ENCODE assay signal across 1 cellular context in the genomic region with DNA sequence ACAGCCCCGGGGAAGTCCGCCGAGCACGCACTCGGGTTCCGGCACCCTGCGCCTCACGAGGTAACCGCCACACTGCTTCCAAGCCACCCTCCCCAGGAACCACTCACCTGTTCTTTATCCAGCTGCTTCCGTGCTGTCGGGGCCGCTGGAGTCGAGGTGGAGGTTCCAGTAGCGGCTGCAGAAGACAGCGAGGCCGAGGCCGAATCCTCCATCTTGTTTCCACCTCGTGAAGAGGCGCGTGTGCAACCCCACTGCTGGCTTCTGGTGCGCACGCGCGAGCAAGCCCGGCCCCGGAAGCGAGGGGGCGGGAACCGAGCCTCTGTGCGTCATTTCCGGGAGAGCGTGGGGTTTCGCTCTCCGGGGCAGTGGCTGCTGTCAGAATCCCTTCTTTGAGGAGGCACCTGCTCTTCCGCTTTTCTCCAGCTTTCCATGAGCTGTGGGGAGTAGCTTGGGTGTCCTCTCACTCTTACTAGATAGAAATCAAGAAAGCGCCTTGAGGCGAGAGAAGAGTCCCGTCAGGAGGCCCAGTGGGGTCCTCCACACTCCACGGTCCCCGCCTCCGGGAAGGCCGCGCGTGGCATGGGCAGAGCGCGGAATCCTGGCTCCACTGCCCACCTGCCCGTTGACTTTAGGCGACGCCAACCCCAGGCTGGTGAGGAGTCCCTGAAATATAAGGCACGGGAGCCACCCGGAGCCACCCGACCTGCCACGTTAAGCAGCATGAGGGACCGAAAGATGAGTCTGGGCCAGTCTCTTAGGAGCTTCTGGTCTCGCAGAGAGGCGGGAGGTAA.
A peak's percentile ranks its signal among the peaks of the same experiment; 100 is the strongest.
TF ChIP-seq lines count a peak whose summit lies in the region.

A gene (minus strand): TSS at position 242 of the 791 bp plus-strand sequence. CDS start 30 bp downstream, at position 212.

TF ChIP-seq in HepG2, 621 proteins besides CTCF, POLR2A, EP300 and RAD21 (continued from another document and continues in another):
- TF ChIP-seq RBAK (CRISPR knock-in tag; IDR thresholded peaks at IDR 0.05) (no peak), SP140L (CRISPR knock-in tag; IDR thresholded peaks at IDR 0.05; ENCODE audit: borderline replicate concordance) (no peak; the same call in 1 of the 2 replicates), ZNF282 (IDR thresholded peaks at IDR 0.05; ENCODE audit: partially characterized antibody) (no peak), ZNF224 (CRISPR knock-in tag; IDR thresholded peaks at IDR 0.05) (peak; percentile 80; the same call in 1 of the 2 replicates), SRSF1 (optimal IDR thresholded peaks at IDR 0.05; ENCODE audit: low read depth, low read length) (peak; percentile 97), ZFAT (CRISPR knock-in tag; conservative IDR thresholded peaks at IDR 0.05) (no peak), ZSCAN20 (CRISPR knock-in tag; IDR thresholded peaks at IDR 0.05; ENCODE audit: borderline replicate concordance) (no peak), NR2C2 (CRISPR knock-in tag; IDR thresholded peaks at IDR 0.05; ENCODE audit: borderline replicate concordance) (peak; percentile 80), ZNF558 (CRISPR knock-in tag; IDR thresholded peaks at IDR 0.05; ENCODE audit: borderline replicate concordance) (peak; percentile 92; the same call in 1 of the 2 replicates), SPEN (CRISPR knock-in tag; IDR thresholded peaks at IDR 0.05; ENCODE audit: low read depth) (peak; percentile 79), ZNF350 (CRISPR knock-in tag; IDR thresholded peaks at IDR 0.05; ENCODE audit: borderline replicate concordance, low read depth) (peak; percentile 92), ZNF446 (CRISPR knock-in tag; IDR thresholded peaks at IDR 0.05) (peak; percentile 98; the same call in 1 of the 2 replicates), SP1 (IDR thresholded peaks at IDR 0.05) (no peak), SP1 (CRISPR knock-in tag; IDR thresholded peaks at IDR 0.05) (peak; percentile 93), CHD4 (IDR thresholded peaks at IDR 0.05; ENCODE audit: borderline replicate concordance, low read length) (no peak), ZNF343 (CRISPR knock-in tag; IDR thresholded peaks at IDR 0.05) (peak; percentile 96), REXO4 (CRISPR knock-in tag; IDR thresholded peaks at IDR 0.05; ENCODE audit: borderline replicate concordance) (no peak), MEIS2 (CRISPR knock-in tag; IDR thresholded peaks at IDR 0.05) (peak; percentile 76; the same call in 1 of the 2 replicates), ZNF747 (CRISPR knock-in tag; IDR thresholded peaks at IDR 0.05; ENCODE audit: borderline replicate concordance) (peak; percentile 89), ETV5 (CRISPR knock-in tag; IDR thresholded peaks at IDR 0.05; ENCODE audit: borderline replicate concordance) (peak; percentile 77), FOXA1 (IDR thresholded peaks at IDR 0.05) (no peak), FOXA1 (CRISPR knock-in tag; IDR thresholded peaks at IDR 0.05) (peak; percentile 33; the same call in 1 of the 2 replicates), IRF2 (CRISPR knock-in tag; IDR thresholded peaks at IDR 0.05) (peak; percentile 96), NCOA2 (CRISPR knock-in tag; IDR thresholded peaks at IDR 0.05) (peak; percentile 61), NCOR1 (IDR thresholded peaks at IDR 0.05; ENCODE audit: borderline replicate concordance, low read length) (no peak), ZNF660 (CRISPR knock-in tag; IDR thresholded peaks at IDR 0.05; ENCODE audit: borderline replicate concordance, low read depth) (no peak), MXD4 (CRISPR knock-in tag; IDR thresholded peaks at IDR 0.05) (peak; percentile 99), YY1 (IDR thresholded peaks at IDR 0.05; ENCODE audit: insufficient read depth, insufficient replicate concordance, low read depth, low read length) (peak; percentile 98), NCOA1 (CRISPR knock-in tag; IDR thresholded peaks at IDR 0.05) (peak; percentile 83; the same call in 1 of the 2 replicates), KMT2B (CRISPR knock-in tag; IDR thresholded peaks at IDR 0.05) (peak; percentile 97), PITX1 (CRISPR knock-in tag; IDR thresholded peaks at IDR 0.05) (peak; percentile 73; the same call in 1 of the 2 replicates), NFIB (CRISPR knock-in tag; IDR thresholded peaks at IDR 0.05; ENCODE audit: borderline replicate concordance) (no peak), XBP1 (CRISPR knock-in tag; IDR thresholded peaks at IDR 0.05) (peak; percentile 87; the same call in 1 of the 2 replicates), PHF21A (CRISPR knock-in tag; IDR thresholded peaks at IDR 0.05) (no peak; the same call in 1 of the 2 replicates), PAWR (CRISPR knock-in tag; IDR thresholded peaks at IDR 0.05; ENCODE audit: borderline replicate concordance) (peak; percentile 97; the same call in 1 of the 2 replicates), ZBTB7B (CRISPR knock-in tag; IDR thresholded peaks at IDR 0.05) (no peak), ZNF567 (CRISPR knock-in tag; IDR thresholded peaks at IDR 0.05; ENCODE audit: borderline replicate concordance) (no peak; the same call in 1 of the 2 replicates), ZNF614 (CRISPR knock-in tag; IDR thresholded peaks at IDR 0.05; ENCODE audit: borderline replicate concordance) (no peak), ZNF615 (CRISPR knock-in tag; IDR thresholded peaks at IDR 0.05; ENCODE audit: borderline replicate concordance) (0 out of 2 replicates have a peak, but pooled peaks have one; percentile 44), HMG20B (CRISPR knock-in tag; conservative IDR thresholded peaks at IDR 0.05) (no peak; the same call in 1 of the 2 replicates), FIP1L1 (IDR thresholded peaks at IDR 0.05; ENCODE audit: borderline replicate concordance, insufficient read depth, low read depth, low read length) (0 out of 2 replicates have a peak, but pooled peaks have one; percentile 58), TOPORS (CRISPR knock-in tag; IDR thresholded peaks at IDR 0.05) (peak; percentile 29; the same call in 1 of the 2 replicates), HDAC2 (CRISPR knock-in tag; IDR thresholded peaks at IDR 0.05) (peak; percentile 77)
- TF ChIP-seq, protein P1, sequence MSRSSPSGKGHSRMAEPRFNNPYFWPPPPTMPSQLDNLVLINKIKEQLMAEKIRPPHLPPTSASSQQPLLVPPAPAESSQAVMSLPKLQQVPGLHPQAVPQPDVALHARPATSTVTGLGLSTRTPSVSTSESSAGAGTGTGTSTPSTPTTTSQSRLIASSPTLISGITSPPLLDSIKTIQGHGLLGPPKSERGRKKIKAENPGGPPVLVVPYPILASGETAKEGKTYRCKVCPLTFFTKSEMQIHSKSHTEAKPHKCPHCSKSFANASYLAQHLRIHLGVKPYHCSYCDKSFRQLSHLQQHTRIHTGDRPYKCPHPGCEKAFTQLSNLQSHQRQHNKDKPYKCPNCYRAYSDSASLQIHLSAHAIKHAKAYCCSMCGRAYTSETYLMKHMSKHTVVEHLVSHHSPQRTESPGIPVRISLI (CRISPR knock-in tag; IDR thresholded peaks at IDR 0.05; ENCODE audit: borderline replicate concordance), result peak; percentile 64; the same call in 1 of the 2 replicates
- TF ChIP-seq, protein P2, sequence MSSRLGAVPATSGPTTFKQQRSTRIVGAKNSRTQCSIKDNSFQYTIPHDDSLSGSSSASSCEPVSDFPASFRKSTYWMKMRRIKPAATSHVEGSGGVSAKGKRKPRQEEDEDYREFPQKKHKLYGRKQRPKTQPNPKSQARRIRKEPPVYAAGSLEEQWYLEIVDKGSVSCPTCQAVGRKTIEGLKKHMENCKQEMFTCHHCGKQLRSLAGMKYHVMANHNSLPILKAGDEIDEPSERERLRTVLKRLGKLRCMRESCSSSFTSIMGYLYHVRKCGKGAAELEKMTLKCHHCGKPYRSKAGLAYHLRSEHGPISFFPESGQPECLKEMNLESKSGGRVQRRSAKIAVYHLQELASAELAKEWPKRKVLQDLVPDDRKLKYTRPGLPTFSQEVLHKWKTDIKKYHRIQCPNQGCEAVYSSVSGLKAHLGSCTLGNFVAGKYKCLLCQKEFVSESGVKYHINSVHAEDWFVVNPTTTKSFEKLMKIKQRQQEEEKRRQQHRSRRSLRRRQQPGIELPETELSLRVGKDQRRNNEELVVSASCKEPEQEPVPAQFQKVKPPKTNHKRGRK (CRISPR knock-in tag; IDR thresholded peaks at IDR 0.05), result no peak
- TF ChIP-seq, protein P3, sequence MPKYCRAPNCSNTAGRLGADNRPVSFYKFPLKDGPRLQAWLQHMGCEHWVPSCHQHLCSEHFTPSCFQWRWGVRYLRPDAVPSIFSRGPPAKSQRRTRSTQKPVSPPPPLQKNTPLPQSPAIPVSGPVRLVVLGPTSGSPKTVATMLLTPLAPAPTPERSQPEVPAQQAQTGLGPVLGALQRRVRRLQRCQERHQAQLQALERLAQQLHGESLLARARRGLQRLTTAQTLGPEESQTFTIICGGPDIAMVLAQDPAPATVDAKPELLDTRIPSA (CRISPR knock-in tag; IDR thresholded peaks at IDR 0.05; ENCODE audit: borderline replicate concordance), result no peak; the same call in 1 of the 2 replicates
- TF ChIP-seq, protein P4, sequence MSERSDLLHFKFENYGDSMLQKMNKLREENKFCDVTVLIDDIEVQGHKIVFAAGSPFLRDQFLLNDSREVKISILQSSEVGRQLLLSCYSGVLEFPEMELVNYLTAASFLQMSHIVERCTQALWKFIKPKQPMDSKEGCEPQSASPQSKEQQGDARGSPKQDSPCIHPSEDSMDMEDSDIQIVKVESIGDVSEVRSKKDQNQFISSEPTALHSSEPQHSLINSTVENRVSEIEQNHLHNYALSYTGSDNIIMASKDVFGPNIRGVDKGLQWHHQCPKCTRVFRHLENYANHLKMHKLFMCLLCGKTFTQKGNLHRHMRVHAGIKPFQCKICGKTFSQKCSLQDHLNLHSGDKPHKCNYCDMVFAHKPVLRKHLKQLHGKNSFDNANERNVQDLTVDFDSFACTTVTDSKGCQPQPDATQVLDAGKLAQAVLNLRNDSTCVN (CRISPR knock-in tag; IDR thresholded peaks at IDR 0.05; ENCODE audit: borderline replicate concordance), result peak; percentile 60; the same call in 1 of the 2 replicates
- TF ChIP-seq, protein P5, sequence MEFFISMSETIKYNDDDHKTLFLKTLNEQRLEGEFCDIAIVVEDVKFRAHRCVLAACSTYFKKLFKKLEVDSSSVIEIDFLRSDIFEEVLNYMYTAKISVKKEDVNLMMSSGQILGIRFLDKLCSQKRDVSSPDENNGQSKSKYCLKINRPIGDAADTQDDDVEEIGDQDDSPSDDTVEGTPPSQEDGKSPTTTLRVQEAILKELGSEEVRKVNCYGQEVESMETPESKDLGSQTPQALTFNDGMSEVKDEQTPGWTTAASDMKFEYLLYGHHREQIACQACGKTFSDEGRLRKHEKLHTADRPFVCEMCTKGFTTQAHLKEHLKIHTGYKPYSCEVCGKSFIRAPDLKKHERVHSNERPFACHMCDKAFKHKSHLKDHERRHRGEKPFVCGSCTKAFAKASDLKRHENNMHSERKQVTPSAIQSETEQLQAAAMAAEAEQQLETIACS (CRISPR knock-in tag; IDR thresholded peaks at IDR 0.05), result peak; percentile 52; the same call in 1 of the 2 replicates
- TF ChIP-seq, protein P6, sequence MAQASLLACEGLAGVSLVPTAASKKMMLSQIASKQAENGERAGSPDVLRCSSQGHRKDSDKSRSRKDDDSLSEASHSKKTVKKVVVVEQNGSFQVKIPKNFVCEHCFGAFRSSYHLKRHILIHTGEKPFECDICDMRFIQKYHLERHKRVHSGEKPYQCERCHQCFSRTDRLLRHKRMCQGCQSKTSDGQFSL (CRISPR knock-in tag; IDR thresholded peaks at IDR 0.05), result 0 out of 2 replicates have a peak, but pooled peaks have one; percentile 39
- TF ChIP-seq, protein P7, sequence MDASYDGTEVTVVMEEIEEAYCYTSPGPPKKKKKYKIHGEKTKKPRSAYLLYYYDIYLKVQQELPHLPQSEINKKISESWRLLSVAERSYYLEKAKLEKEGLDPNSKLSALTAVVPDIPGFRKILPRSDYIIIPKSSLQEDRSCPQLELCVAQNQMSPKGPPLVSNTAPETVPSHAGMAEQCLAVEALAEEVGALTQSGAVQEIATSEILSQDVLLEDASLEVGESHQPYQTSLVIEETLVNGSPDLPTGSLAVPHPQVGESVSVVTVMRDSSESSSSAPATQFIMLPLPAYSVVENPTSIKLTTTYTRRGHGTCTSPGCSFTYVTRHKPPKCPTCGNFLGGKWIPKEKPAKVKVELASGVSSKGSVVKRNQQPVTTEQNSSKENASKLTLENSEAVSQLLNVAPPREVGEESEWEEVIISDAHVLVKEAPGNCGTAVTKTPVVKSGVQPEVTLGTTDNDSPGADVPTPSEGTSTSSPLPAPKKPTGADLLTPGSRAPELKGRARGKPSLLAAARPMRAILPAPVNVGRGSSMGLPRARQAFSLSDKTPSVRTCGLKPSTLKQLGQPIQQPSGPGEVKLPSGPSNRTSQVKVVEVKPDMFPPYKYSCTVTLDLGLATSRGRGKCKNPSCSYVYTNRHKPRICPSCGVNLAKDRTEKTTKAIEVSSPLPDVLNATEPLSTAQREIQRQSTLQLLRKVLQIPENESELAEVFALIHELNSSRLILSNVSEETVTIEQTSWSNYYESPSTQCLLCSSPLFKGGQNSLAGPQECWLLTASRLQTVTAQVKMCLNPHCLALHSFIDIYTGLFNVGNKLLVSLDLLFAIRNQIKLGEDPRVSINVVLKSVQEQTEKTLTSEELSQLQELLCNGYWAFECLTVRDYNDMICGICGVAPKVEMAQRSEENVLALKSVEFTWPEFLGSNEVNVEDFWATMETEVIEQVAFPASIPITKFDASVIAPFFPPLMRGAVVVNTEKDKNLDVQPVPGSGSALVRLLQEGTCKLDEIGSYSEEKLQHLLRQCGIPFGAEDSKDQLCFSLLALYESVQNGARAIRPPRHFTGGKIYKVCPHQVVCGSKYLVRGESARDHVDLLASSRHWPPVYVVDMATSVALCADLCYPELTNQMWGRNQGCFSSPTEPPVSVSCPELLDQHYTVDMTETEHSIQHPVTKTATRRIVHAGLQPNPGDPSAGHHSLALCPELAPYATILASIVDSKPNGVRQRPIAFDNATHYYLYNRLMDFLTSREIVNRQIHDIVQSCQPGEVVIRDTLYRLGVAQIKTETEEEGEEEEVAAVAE (CRISPR knock-in tag; IDR thresholded peaks at IDR 0.05; ENCODE audit: borderline replicate concordance), result peak; percentile 83
- TF ChIP-seq, protein P8, sequence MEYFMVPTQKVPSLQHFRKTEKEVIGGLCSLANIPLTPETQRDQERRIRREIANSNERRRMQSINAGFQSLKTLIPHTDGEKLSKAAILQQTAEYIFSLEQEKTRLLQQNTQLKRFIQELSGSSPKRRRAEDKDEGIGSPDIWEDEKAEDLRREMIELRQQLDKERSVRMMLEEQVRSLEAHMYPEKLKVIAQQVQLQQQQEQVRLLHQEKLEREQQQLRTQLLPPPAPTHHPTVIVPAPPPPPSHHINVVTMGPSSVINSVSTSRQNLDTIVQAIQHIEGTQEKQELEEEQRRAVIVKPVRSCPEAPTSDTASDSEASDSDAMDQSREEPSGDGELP (IDR thresholded peaks at IDR 0.05; ENCODE audit: borderline replicate concordance, low read depth), result no peak
- TF ChIP-seq, protein P9, sequence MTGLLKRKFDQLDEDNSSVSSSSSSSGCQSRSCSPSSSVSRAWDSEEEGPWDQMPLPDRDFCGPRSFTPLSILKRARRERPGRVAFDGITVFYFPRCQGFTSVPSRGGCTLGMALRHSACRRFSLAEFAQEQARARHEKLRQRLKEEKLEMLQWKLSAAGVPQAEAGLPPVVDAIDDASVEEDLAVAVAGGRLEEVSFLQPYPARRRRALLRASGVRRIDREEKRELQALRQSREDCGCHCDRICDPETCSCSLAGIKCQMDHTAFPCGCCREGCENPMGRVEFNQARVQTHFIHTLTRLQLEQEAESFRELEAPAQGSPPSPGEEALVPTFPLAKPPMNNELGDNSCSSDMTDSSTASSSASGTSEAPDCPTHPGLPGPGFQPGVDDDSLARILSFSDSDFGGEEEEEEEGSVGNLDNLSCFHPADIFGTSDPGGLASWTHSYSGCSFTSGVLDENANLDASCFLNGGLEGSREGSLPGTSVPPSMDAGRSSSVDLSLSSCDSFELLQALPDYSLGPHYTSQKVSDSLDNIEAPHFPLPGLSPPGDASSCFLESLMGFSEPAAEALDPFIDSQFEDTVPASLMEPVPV (CRISPR knock-in tag; IDR thresholded peaks at IDR 0.05), result no peak; the same call in 1 of the 2 replicates
